Comparison of ENCODE assay signal across 1 cellular context in the genomic region with DNA sequence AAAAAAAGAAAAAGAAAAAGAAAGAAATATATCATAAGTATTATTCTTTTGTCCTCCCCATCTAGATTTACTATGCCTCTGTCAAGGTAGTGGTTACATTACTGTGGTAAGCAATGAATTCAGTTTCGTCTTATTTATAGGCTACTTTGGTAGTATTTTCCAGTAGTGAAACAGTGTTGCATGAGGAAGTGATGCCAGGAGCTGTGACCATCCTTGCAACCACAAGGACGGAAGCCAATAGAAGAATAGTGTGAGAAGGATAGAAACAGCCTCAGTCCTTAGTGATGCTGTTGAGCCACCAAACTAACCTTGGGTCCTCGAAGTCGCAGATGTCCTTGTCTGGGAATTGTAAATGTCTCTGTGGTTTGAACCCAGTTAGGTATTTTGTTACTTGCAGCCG.
TF ChIP-seq lines count a peak whose summit lies in the region.

No MANE protein-coding gene starts in this region.

TF ChIP-seq in GM12878, 131 proteins besides CTCF, POLR2A, EP300 and RAD21 (continued from another document and continues in another):
- TF ChIP-seq, protein P1, sequence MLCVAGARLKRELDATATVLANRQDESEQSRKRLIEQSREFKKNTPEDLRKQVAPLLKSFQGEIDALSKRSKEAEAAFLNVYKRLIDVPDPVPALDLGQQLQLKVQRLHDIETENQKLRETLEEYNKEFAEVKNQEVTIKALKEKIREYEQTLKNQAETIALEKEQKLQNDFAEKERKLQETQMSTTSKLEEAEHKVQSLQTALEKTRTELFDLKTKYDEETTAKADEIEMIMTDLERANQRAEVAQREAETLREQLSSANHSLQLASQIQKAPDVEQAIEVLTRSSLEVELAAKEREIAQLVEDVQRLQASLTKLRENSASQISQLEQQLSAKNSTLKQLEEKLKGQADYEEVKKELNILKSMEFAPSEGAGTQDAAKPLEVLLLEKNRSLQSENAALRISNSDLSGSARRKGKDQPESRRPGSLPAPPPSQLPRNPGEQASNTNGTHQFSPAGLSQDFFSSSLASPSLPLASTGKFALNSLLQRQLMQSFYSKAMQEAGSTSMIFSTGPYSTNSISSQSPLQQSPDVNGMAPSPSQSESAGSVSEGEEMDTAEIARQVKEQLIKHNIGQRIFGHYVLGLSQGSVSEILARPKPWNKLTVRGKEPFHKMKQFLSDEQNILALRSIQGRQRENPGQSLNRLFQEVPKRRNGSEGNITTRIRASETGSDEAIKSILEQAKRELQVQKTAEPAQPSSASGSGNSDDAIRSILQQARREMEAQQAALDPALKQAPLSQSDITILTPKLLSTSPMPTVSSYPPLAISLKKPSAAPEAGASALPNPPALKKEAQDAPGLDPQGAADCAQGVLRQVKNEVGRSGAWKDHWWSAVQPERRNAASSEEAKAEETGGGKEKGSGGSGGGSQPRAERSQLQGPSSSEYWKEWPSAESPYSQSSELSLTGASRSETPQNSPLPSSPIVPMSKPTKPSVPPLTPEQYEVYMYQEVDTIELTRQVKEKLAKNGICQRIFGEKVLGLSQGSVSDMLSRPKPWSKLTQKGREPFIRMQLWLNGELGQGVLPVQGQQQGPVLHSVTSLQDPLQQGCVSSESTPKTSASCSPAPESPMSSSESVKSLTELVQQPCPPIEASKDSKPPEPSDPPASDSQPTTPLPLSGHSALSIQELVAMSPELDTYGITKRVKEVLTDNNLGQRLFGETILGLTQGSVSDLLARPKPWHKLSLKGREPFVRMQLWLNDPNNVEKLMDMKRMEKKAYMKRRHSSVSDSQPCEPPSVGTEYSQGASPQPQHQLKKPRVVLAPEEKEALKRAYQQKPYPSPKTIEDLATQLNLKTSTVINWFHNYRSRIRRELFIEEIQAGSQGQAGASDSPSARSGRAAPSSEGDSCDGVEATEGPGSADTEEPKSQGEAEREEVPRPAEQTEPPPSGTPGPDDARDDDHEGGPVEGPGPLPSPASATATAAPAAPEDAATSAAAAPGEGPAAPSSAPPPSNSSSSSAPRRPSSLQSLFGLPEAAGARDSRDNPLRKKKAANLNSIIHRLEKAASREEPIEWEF (IDR thresholded peaks at IDR 0.05; ENCODE audit: insufficient replicate concordance, low read depth, low read length) = no peak
- TF ChIP-seq NR2C1 (IDR thresholded peaks at IDR 0.05) = no peak
- TF ChIP-seq, protein P2, sequence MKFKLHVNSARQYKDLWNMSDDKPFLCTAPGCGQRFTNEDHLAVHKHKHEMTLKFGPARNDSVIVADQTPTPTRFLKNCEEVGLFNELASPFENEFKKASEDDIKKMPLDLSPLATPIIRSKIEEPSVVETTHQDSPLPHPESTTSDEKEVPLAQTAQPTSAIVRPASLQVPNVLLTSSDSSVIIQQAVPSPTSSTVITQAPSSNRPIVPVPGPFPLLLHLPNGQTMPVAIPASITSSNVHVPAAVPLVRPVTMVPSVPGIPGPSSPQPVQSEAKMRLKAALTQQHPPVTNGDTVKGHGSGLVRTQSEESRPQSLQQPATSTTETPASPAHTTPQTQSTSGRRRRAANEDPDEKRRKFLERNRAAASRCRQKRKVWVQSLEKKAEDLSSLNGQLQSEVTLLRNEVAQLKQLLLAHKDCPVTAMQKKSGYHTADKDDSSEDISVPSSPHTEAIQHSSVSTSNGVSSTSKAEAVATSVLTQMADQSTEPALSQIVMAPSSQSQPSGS (IDR thresholded peaks at IDR 0.05; ENCODE audit: low read length) = peak; percentile 86
- TF ChIP-seq SRF (IDR thresholded peaks at IDR 0.05; ENCODE audit: low read depth in 2 of 2, low read length in 2 of 2) = 0 out of 4 replicates have a peak, but pooled peaks of 1 of the 2 experiments have one; percentile 9
- TF ChIP-seq ZNF274 (IDR thresholded peaks at IDR 0.05; ENCODE audit: insufficient read depth, insufficient read length) = no peak
- TF ChIP-seq ZZZ3 (IDR thresholded peaks at IDR 0.05; ENCODE audit: control insufficient read depth, insufficient read length, low read depth) = no peak
- TF ChIP-seq ZBED1 (IDR thresholded peaks at IDR 0.05; ENCODE audit: borderline replicate concordance) = peak; percentile 74; the same call in 1 of the 2 replicates
- TF ChIP-seq HDGF (IDR thresholded peaks at IDR 0.05) = no peak
- 0 out of 2 replicates have a peak, but pooled peaks have one; percentile 41 for TF ChIP-seq GABPA (IDR thresholded peaks at IDR 0.05; ENCODE audit: low read depth)
- TF ChIP-seq MTA2 (IDR thresholded peaks at IDR 0.05; ENCODE audit: low read depth) = peak; percentile 80
- TF ChIP-seq ETV6 (conservative IDR thresholded peaks at IDR 0.05 in 1 of 2, IDR thresholded peaks at IDR 0.05 in 1 of 2; ENCODE audit: borderline replicate concordance in 1 of 2, low read depth in 1 of 2) = peak in 1 of 2 experiments; percentile 99; a peak in 2 of 4 replicates
- TF ChIP-seq, protein P3, sequence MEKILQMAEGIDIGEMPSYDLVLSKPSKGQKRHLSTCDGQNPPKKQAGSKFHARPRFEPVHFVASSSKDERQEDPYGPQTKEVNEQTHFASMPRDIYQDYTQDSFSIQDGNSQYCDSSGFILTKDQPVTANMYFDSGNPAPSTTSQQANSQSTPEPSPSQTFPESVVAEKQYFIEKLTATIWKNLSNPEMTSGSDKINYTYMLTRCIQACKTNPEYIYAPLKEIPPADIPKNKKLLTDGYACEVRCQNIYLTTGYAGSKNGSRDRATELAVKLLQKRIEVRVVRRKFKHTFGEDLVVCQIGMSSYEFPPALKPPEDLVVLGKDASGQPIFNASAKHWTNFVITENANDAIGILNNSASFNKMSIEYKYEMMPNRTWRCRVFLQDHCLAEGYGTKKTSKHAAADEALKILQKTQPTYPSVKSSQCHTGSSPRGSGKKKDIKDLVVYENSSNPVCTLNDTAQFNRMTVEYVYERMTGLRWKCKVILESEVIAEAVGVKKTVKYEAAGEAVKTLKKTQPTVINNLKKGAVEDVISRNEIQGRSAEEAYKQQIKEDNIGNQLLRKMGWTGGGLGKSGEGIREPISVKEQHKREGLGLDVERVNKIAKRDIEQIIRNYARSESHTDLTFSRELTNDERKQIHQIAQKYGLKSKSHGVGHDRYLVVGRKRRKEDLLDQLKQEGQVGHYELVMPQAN (conservative IDR thresholded peaks at IDR 0.05) = no peak
- no peak for TF ChIP-seq SUZ12 (IDR thresholded peaks at IDR 0.05; ENCODE audit: unreplicated experiment)
- peak; percentile 96 for TF ChIP-seq NFIC (IDR thresholded peaks at IDR 0.05; ENCODE audit: low read depth, low read length)
- TF ChIP-seq EGR1 (IDR thresholded peaks at IDR 0.05; ENCODE audit: borderline replicate concordance in 1 of 2, low read depth in 2 of 2, low read length in 2 of 2) = peak in 1 of 2 experiments; percentile 41; a peak in 1 of 3 replicates
- peak; percentile 93 for TF ChIP-seq FOXM1 (IDR thresholded peaks at IDR 0.05; ENCODE audit: low read depth, low read length)
- peak in 1 of 2 experiments; percentile 79; a peak in 2 of 4 replicates for TF ChIP-seq CEBPB (IDR thresholded peaks at IDR 0.05; ENCODE audit: borderline replicate concordance in 1 of 2, low read depth in 2 of 2, low read length in 2 of 2)
- peak; percentile 94; the same call in 1 of the 2 replicates for TF ChIP-seq MTA3 (IDR thresholded peaks at IDR 0.05; ENCODE audit: borderline replicate concordance, low read length)
- no peak for TF ChIP-seq BRCA1 (IDR thresholded peaks at IDR 0.05; ENCODE audit: low read depth, low read length)
- TF ChIP-seq EED (IDR thresholded peaks at IDR 0.05; ENCODE audit: low read depth) = peak; percentile 99
- peak; percentile 99 for TF ChIP-seq RUNX3 (IDR thresholded peaks at IDR 0.05; ENCODE audit: low read length)
- TF ChIP-seq, protein P4, sequence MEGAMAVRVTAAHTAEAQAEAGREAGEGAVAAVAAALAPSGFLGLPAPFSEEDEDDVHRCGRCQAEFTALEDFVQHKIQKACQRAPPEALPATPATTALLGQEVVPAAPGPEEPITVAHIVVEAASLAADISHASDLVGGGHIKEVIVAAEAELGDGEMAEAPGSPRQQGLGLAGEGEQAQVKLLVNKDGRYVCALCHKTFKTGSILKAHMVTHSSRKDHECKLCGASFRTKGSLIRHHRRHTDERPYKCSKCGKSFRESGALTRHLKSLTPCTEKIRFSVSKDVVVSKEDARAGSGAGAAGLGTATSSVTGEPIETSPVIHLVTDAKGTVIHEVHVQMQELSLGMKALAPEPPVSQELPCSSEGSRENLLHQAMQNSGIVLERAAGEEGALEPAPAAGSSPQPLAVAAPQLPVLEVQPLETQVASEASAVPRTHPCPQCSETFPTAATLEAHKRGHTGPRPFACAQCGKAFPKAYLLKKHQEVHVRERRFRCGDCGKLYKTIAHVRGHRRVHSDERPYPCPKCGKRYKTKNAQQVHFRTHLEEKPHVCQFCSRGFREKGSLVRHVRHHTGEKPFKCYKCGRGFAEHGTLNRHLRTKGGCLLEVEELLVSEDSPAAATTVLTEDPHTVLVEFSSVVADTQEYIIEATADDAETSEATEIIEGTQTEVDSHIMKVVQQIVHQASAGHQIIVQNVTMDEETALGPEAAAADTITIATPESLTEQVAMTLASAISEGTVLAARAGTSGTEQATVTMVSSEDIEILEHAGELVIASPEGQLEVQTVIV (IDR thresholded peaks at IDR 0.05; ENCODE audit: borderline replicate concordance, partially characterized antibody) = no peak
- TF ChIP-seq WRNIP1 (IDR thresholded peaks at IDR 0.05; ENCODE audit: borderline replicate concordance, low read depth, low read length) = no peak
- TF ChIP-seq CBFB (IDR thresholded peaks at IDR 0.05; ENCODE audit: low read depth) = peak; percentile 88
- TF ChIP-seq SREBF1 (IDR thresholded peaks at IDR 0.05; ENCODE audit: low read length) = no peak
- TF ChIP-seq ATF7 (IDR thresholded peaks at IDR 0.05; ENCODE audit: low read depth) = peak; percentile 46
- peak; percentile 51; the same call in 1 of the 2 replicates for TF ChIP-seq ZNF217 (IDR thresholded peaks at IDR 0.05)
- TF ChIP-seq BMI1 (IDR thresholded peaks at IDR 0.05; ENCODE audit: borderline replicate concordance) = no peak
- TF ChIP-seq SP1 (IDR thresholded peaks at IDR 0.05; ENCODE audit: low read depth, low read length) = peak; percentile 61
- TF ChIP-seq IRF4 (IDR thresholded peaks at IDR 0.05; ENCODE audit: low read depth, low read length) = peak; percentile 92; the same call in 1 of the 2 replicates
- peak; percentile 78 for TF ChIP-seq DPF2 (IDR thresholded peaks at IDR 0.05)
- no peak for TF ChIP-seq CHD4 (IDR thresholded peaks at IDR 0.05)
- peak; percentile 80 for TF ChIP-seq TBL1XR1 (IDR thresholded peaks at IDR 0.05; ENCODE audit: low read depth, low read length)
- TF ChIP-seq, protein P5, sequence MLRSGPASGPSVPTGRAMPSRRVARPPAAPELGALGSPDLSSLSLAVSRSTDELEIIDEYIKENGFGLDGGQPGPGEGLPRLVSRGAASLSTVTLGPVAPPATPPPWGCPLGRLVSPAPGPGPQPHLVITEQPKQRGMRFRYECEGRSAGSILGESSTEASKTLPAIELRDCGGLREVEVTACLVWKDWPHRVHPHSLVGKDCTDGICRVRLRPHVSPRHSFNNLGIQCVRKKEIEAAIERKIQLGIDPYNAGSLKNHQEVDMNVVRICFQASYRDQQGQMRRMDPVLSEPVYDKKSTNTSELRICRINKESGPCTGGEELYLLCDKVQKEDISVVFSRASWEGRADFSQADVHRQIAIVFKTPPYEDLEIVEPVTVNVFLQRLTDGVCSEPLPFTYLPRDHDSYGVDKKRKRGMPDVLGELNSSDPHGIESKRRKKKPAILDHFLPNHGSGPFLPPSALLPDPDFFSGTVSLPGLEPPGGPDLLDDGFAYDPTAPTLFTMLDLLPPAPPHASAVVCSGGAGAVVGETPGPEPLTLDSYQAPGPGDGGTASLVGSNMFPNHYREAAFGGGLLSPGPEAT (IDR thresholded peaks at IDR 0.05; ENCODE audit: low read depth) = peak; percentile 62
- no peak for TF ChIP-seq ZNF207 (IDR thresholded peaks at IDR 0.05; ENCODE audit: borderline replicate concordance)
- peak; percentile 93 for TF ChIP-seq MEF2A (IDR thresholded peaks at IDR 0.05; ENCODE audit: insufficient read depth, low read depth, low read length)
- no peak for TF ChIP-seq RCOR1 (conservative IDR thresholded peaks at IDR 0.05; ENCODE audit: low read depth, low read length)
- TF ChIP-seq RAD51 (IDR thresholded peaks at IDR 0.05) = no peak
- peak; percentile 49 for TF ChIP-seq JUNB (IDR thresholded peaks at IDR 0.05)
- no peak for TF ChIP-seq POLR2AphosphoS5 (IDR thresholded peaks at IDR 0.05; ENCODE audit: low read length)
- TF ChIP-seq, protein P6, sequence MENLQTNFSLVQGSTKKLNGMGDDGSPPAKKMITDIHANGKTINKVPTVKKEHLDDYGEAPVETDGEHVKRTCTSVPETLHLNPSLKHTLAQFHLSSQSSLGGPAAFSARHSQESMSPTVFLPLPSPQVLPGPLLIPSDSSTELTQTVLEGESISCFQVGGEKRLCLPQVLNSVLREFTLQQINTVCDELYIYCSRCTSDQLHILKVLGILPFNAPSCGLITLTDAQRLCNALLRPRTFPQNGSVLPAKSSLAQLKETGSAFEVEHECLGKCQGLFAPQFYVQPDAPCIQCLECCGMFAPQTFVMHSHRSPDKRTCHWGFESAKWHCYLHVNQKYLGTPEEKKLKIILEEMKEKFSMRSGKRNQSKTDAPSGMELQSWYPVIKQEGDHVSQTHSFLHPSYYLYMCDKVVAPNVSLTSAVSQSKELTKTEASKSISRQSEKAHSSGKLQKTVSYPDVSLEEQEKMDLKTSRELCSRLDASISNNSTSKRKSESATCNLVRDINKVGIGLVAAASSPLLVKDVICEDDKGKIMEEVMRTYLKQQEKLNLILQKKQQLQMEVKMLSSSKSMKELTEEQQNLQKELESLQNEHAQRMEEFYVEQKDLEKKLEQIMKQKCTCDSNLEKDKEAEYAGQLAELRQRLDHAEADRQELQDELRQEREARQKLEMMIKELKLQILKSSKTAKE (IDR thresholded peaks at IDR 0.05; ENCODE audit: low read depth, poor library complexity, severe bottlenecking) = no peak
- TF ChIP-seq, protein P7, sequence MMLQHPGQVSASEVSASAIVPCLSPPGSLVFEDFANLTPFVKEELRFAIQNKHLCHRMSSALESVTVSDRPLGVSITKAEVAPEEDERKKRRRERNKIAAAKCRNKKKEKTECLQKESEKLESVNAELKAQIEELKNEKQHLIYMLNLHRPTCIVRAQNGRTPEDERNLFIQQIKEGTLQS (IDR thresholded peaks at IDR 0.05; ENCODE audit: borderline replicate concordance, extremely low read depth, low read depth, low read length) = no peak
- no peak for TF ChIP-seq YY1 (IDR thresholded peaks at IDR 0.05; ENCODE audit: low read depth, low read length)
- no peak; the same call in 1 of the 2 replicates for TF ChIP-seq GATAD2B (conservative IDR thresholded peaks at IDR 0.05; ENCODE audit: low read depth)
- TF ChIP-seq IKZF2 (IDR thresholded peaks at IDR 0.05) = peak; percentile 97
- peak; percentile 94 for TF ChIP-seq IKZF1 (conservative IDR thresholded peaks at IDR 0.05)
